Comparison of ENCODE assay signal across 1 cellular context in genomic region chr14:55125403-55125802, GRCh38.
TF ChIP-seq lines count a peak whose summit lies in the region.

No MANE protein-coding gene starts in this region.

TF ChIP-seq in HCT116, 20 proteins besides CTCF, POLR2A, EP300 and RAD21:
- TF ChIP-seq MAX (IDR thresholded peaks at IDR 0.05) = no peak
- no peak for TF ChIP-seq TCF7L2 (IDR thresholded peaks at IDR 0.05; ENCODE audit: borderline replicate concordance, extremely low read depth, insufficient read depth, insufficient read length)
- no peak for TF ChIP-seq ELF1 (IDR thresholded peaks at IDR 0.05; ENCODE audit: borderline replicate concordance, low read depth)
- TF ChIP-seq JUND (IDR thresholded peaks at IDR 0.05) = no peak
